17 cellular contexts compared by ENCODE assay signal in genomic region chr4:26412381-26413372, GRCh38.
A peak's percentile ranks its signal among the peaks of the same experiment; 100 is the strongest.
DNase-seq lines count a peak whose midpoint lies in the region; ATAC-seq and TF ChIP-seq lines count a peak whose summit lies in the region.
"Had no signal": no experiment of that assay in that cellular context is flagged by ENCODE, and none has a peak within 500 bp of the region (broad histone marks: within the 10 kb centered on the region; RNA-seq: fewer than 3 reads in every experiment).

No MANE protein-coding gene starts in this region.

- H3K9me3 ChIP-seq in fibroblast of lung (ENCODE audit: control insufficient read depth, insufficient read depth, low read depth, low read length) (no peaks in the 10 kb centered on the region), neural progenitor cell (ENCODE audit: low read depth) (no peaks in the 10 kb centered on the region)
- H3K9me3 ChIP-seq: A549 had no signal

- no peaks in the 10 kb centered on the region for H3K27me3 ChIP-seq in fibroblast of lung (ENCODE audit: control insufficient read depth, insufficient read depth, low read length)
- H3K27me3 ChIP-seq in neural progenitor cell = no peaks in the 10 kb centered on the region

- no peak for ATAC-seq in stimulated activated naive CD8-positive, alpha-beta T cell treated with anti-CD3 and anti-CD28 coated beads, Interleukin-15, amount 100 ng/mL, for 72 hours
- no peak for ATAC-seq in GM18909 (IDR thresholded peaks at IDR 0.05; ENCODE audit: poor library complexity, unreplicated experiment)
- no peak for ATAC-seq in HG02885 (IDR thresholded peaks at IDR 0.05; ENCODE audit: poor library complexity, unreplicated experiment)
- ATAC-seq: A549; activated CD8-positive, alpha-beta T cell treated with anti-CD3 and anti-CD28 coated beads for 36 hours; esophagus mucosa had no signal

- H3K4me1 Mint-ChIP-seq in stimulated activated naive CD8-positive, alpha-beta T cell treated with anti-CD3 and anti-CD28 coated beads, Interleukin-15, Interleukin-2, amounts not matched to agents 100 ng/mL and 50 ng/mL, for 24 hours (ENCODE audit: low read depth) = no peaks in the 10 kb centered on the region
- H3K4me1 Mint-ChIP-seq in stimulated activated naive CD8-positive, alpha-beta T cell treated with anti-CD3 and anti-CD28 coated beads, Interleukin-15, amount 100 ng/mL, for 72 hours = peaks cover 6% of the 10 kb centered on the region
- H3K4me1 Mint-ChIP-seq in neural progenitor cell = no peaks in the 10 kb centered on the region
- H3K4me1 Mint-ChIP-seq: central memory CD8-positive, alpha-beta T cell; naive B cell had no signal

- H3F3A ChIP-seq in neural progenitor cell (ENCODE audit: low read depth) = peaks cover 8% of the 10 kb centered on the region

- H3K36me3 Mint-ChIP-seq in stimulated activated naive CD8-positive, alpha-beta T cell treated with anti-CD3 and anti-CD28 coated beads, Interleukin-15, Interleukin-2, amounts not matched to agents 100 ng/mL and 50 ng/mL, for 24 hours (ENCODE audit: low read depth) = peaks cover 39% of the 10 kb centered on the region
- peaks cover 16% of the 10 kb centered on the region for H3K36me3 Mint-ChIP-seq in neural progenitor cell

- peak overlapping the region; percentile 24 for H3K27ac Mint-ChIP-seq in stimulated activated naive CD8-positive, alpha-beta T cell treated with anti-CD3 and anti-CD28 coated beads, Interleukin-15, Interleukin-2, amounts not matched to agents 100 ng/mL and 50 ng/mL, for 24 hours
- H3K27ac Mint-ChIP-seq in stimulated activated naive CD8-positive, alpha-beta T cell treated with anti-CD3 and anti-CD28 coated beads, Interleukin-15, amount 100 ng/mL, for 72 hours = peak overlapping the region in 1 of 2 donors; percentile 62
- no peak overlapping the region for H3K27ac Mint-ChIP-seq in neural progenitor cell
- H3K27ac Mint-ChIP-seq: activated CD8-positive, alpha-beta T cell treated with anti-CD3 and anti-CD28 coated beads for 36 hours had no signal

- no peaks in the 10 kb centered on the region for H3K9me3 Mint-ChIP-seq in stimulated activated naive CD8-positive, alpha-beta T cell treated with anti-CD3 and anti-CD28 coated beads, Interleukin-15, Interleukin-2, amounts not matched to agents 100 ng/mL and 50 ng/mL, for 24 hours
- H3K9me3 Mint-ChIP-seq in stimulated activated naive CD8-positive, alpha-beta T cell treated with anti-CD3 and anti-CD28 coated beads, Interleukin-15, amount 100 ng/mL, for 72 hours = no peaks in the 10 kb centered on the region
- no peaks in the 10 kb centered on the region for H3K9me3 Mint-ChIP-seq in neural progenitor cell
- H3K9me3 Mint-ChIP-seq: activated CD8-positive, alpha-beta T cell treated with anti-CD3 and anti-CD28 coated beads for 36 hours; central memory CD8-positive, alpha-beta T cell; naive B cell had no signal

- H3K9ac ChIP-seq in fibroblast of lung (ENCODE audit: insufficient read depth, low read length) (no peak overlapping the region), neural progenitor cell (no peak overlapping the region)

- H4K20me1 ChIP-seq in fibroblast of lung (ENCODE audit: control insufficient read depth, extremely low read depth, insufficient read depth, low read length) (no peaks in the 10 kb centered on the region), neural progenitor cell (ENCODE audit: low read depth) (peaks cover 7% of the 10 kb centered on the region)

- H3K27ac ChIP-seq in fibroblast of lung (ENCODE audit: insufficient read depth, low read length) (no peak overlapping the region), neural progenitor cell (no peak overlapping the region)
- H3K27ac ChIP-seq: A549 had no signal

- H2AFZ ChIP-seq in fibroblast of lung (ENCODE audit: low read length) (no peak overlapping the region), neural progenitor cell (replicated peaks) (no peak overlapping the region)

- H3K4me1 ChIP-seq in fibroblast of lung (ENCODE audit: control insufficient read depth, extremely low read depth, insufficient read depth, low read length) (peaks cover 3% of the 10 kb centered on the region), neural progenitor cell (no peaks in the 10 kb centered on the region)
- H3K4me1 ChIP-seq: A549 had no signal

- no peak overlapping the region for H3K4me3 ChIP-seq in fibroblast of lung (replicated peaks in 1 of 4; ENCODE audit: control extremely low read depth in 1 of 4, insufficient read depth in 1 of 4, low read depth in 3 of 4, low read length in 4 of 4)
- H3K4me3 ChIP-seq in neural progenitor cell = no peak overlapping the region
- H3K4me3 ChIP-seq: A549 had no signal

- no peak for TF ChIP-seq CTCF in fibroblast of lung (conservative IDR thresholded peaks at IDR 0.05 in 1 of 2, IDR thresholded peaks at IDR 0.05 in 1 of 2; ENCODE audit: low read depth in 1 of 2, low read length in 2 of 2)
- TF ChIP-seq CTCF in neural progenitor cell (IDR thresholded peaks at IDR 0.05) = no peak

- peaks cover 22% of the 10 kb centered on the region for H3K79me2 ChIP-seq in fibroblast of lung (ENCODE audit: control insufficient read depth, insufficient read depth, low read length)
- H3K79me2 ChIP-seq in neural progenitor cell (ENCODE audit: low read depth) = peaks cover 64% of the 10 kb centered on the region

- no peaks in the 10 kb centered on the region for H3K27me3 Mint-ChIP-seq in stimulated activated naive CD8-positive, alpha-beta T cell treated with anti-CD3 and anti-CD28 coated beads, Interleukin-15, Interleukin-2, amounts not matched to agents 100 ng/mL and 50 ng/mL, for 24 hours
- H3K27me3 Mint-ChIP-seq in stimulated activated naive CD8-positive, alpha-beta T cell treated with anti-CD3 and anti-CD28 coated beads, Interleukin-15, amount 100 ng/mL, for 72 hours = no peaks in the 10 kb centered on the region
- H3K27me3 Mint-ChIP-seq in neural progenitor cell (ENCODE audit: insufficient read depth, low read depth) = no peaks in the 10 kb centered on the region
- H3K27me3 Mint-ChIP-seq: activated CD8-positive, alpha-beta T cell treated with anti-CD3 and anti-CD28 coated beads for 36 hours; central memory CD8-positive, alpha-beta T cell; naive B cell had no signal

- DNase-seq in stimulated activated naive CD8-positive, alpha-beta T cell treated with anti-CD3 and anti-CD28 coated beads, Interleukin-15, amount 100 ng/mL, for 72 hours = no peak
- DNase-seq in fibroblast of lung (ENCODE audit: low read depth in 2 of 2) = peak; percentile 26 to 75
- DNase-seq in neural progenitor cell (ENCODE audit: low spot score) = peak; percentile 1
- no peak for DNase-seq in NCI-H187 treated with DMSO at 0.1 percent for 48 hours (lab: John Stamatoyannopoulos, UW)
- DNase-seq in stimulated activated naive CD4-positive, alpha-beta T cell (lab: John Stamatoyannopoulos, UW) = no peak
- DNase-seq: activated CD8-positive, alpha-beta T cell treated with anti-CD3 and anti-CD28 coated beads for 36 hours; Calu3; MM.1S; naive B cell; NCI-H226; small intestine had no signal

- H3K4me3 Mint-ChIP-seq in stimulated activated naive CD8-positive, alpha-beta T cell treated with anti-CD3 and anti-CD28 coated beads, Interleukin-15, Interleukin-2, amounts not matched to agents 100 ng/mL and 50 ng/mL, for 24 hours = no peak overlapping the region
- H3K4me3 Mint-ChIP-seq in stimulated activated naive CD8-positive, alpha-beta T cell treated with anti-CD3 and anti-CD28 coated beads, Interleukin-15, amount 100 ng/mL, for 72 hours = no peak overlapping the region
- H3K4me3 Mint-ChIP-seq in neural progenitor cell = no peak overlapping the region
- H3K4me3 Mint-ChIP-seq: activated CD8-positive, alpha-beta T cell treated with anti-CD3 and anti-CD28 coated beads for 36 hours; central memory CD8-positive, alpha-beta T cell; naive B cell had no signal

- H3K4me2 ChIP-seq in fibroblast of lung (ENCODE audit: extremely low read depth, insufficient read depth, low read length) (no peak overlapping the region), neural progenitor cell (no peak overlapping the region)
- H3K4me2 ChIP-seq: A549 had no signal

- peaks cover 2% of the 10 kb centered on the region for H3K36me3 ChIP-seq in fibroblast of lung (ENCODE audit: control insufficient read depth, insufficient read depth, low read length)
- peaks cover 4% of the 10 kb centered on the region for H3K36me3 ChIP-seq in neural progenitor cell

Comparison
In these comparisons a context has a peak if more than half of its experiments do, and no peak if none do; other contexts are left out.
1. DNase-seq: peak in fibroblast of lung (2 of 2) and neural progenitor cell (single experiment); none in stimulated activated naive CD8-positive, alpha-beta T cell treated with anti-CD3 and anti-CD28 coated beads, Interleukin-15, amount 100 ng/mL, for 72 hours (0 of 2), NCI-H187 treated with DMSO at 0.1 percent for 48 hours (single experiment) and stimulated activated naive CD4-positive, alpha-beta T cell (0 of 6).